11 cellular contexts compared by ENCODE assay signal in genomic region chr17:73064084-73064938, GRCh38. TPM values are rescaled to one million over a fixed set of nuclear protein-coding genes. Genes with fewer than 3 reads are reported as not detected.
DNase-seq lines count a peak whose midpoint lies in the region; ATAC-seq and TF ChIP-seq lines count a peak whose summit lies in the region.
"Had no signal": no experiment of that assay in that cellular context is flagged by ENCODE, and none has a peak within 500 bp of the region (broad histone marks: within the 10 kb centered on the region; RNA-seq: fewer than 3 reads in every experiment).

No MANE protein-coding gene starts in this region.

- peak overlapping the region; percentile 15 for H3K4me2 ChIP-seq in Loucy (ENCODE audit: low read depth, low read length, poor library complexity, severe bottlenecking)

- no peaks in the 10 kb centered on the region for H3K36me3 ChIP-seq in Loucy (ENCODE audit: insufficient read depth, low read length)
- H3K36me3 ChIP-seq: HAP-1 had no signal

- H3K9me3 ChIP-seq in Loucy (ENCODE audit: insufficient read depth, low read depth, low read length) = no peaks in the 10 kb centered on the region
- H3K9me3 ChIP-seq: HAP-1 had no signal

- DNase-seq in CD14-positive monocyte (ENCODE audit: low spot score) (peak; percentile 57), astrocyte of the hippocampus (ENCODE audit: low read depth, low spot score) (peak; percentile 35), myocyte (ENCODE audit: low read depth) (peak; percentile 80), ureter (ENCODE audit: low spot score) (no peak)
- DNase-seq: activated T-cell treated with anti-CD3 and anti-CD28 coated beads, Interleukin-2, amount 50 U/mL, for 48 hours; T-helper 17 cell had no signal

- H3K4me3 ChIP-seq in Loucy (ENCODE audit: low read length, poor library complexity, severe bottlenecking) = no peak overlapping the region
- H3K4me3 ChIP-seq: HAP-1 had no signal

- H3K9me2 ChIP-seq in Loucy (replicated peaks; ENCODE audit: low read depth, low read length) = no peaks in the 10 kb centered on the region

- peaks cover 0 to 1% (median 0%) of the 10 kb centered on the region in 3 donors for H3K27me3 Mint-ChIP-seq in CD14-positive monocyte (ENCODE audit: low read depth in 3 of 3)
- H3K27me3 Mint-ChIP-seq: T-helper 17 cell had no signal

- no peak overlapping the region for H3K9ac ChIP-seq in Loucy (ENCODE audit: low read depth, low read length, poor library complexity, severe bottlenecking)

- peak overlapping the region; percentile 40 to 88 (median 77) for H3K27ac Mint-ChIP-seq in CD14-positive monocyte
- H3K27ac Mint-ChIP-seq: T-helper 17 cell had no signal

- no peak overlapping the region for H3K4me3 Mint-ChIP-seq in CD14-positive monocyte
- H3K4me3 Mint-ChIP-seq: T-helper 17 cell had no signal

- H3K36me3 Mint-ChIP-seq in CD14-positive monocyte = peaks cover 25 to 36% of the 10 kb centered on the region in 2 donors

- no peaks in the 10 kb centered on the region for H3F3A ChIP-seq in Loucy (ENCODE audit: low read depth)

- intact Hi-C loops in CD14-positive monocyte (cut with micrococcal nuclease) = no loop called here

- H3K4me1 Mint-ChIP-seq in CD14-positive monocyte = peaks cover 81% of the 10 kb centered on the region

- H3K79me2 ChIP-seq in Loucy (ENCODE audit: insufficient read depth, low read length) = 0 out of 2 replicates have a peak, but pooled peaks cover 3% of the 10 kb centered on the region

- H4K20me1 ChIP-seq in Loucy (ENCODE audit: insufficient read depth, low read length, poor library complexity, severe bottlenecking) = no peaks in the 10 kb centered on the region

- no peaks in the 10 kb centered on the region for H3K27me3 ChIP-seq in Loucy (ENCODE audit: insufficient read depth, low read length, poor library complexity, severe bottlenecking)

- no peak for ATAC-seq in GM21786 (IDR thresholded peaks at IDR 0.05; ENCODE audit: unreplicated experiment)
- ATAC-seq in HG03108 (IDR thresholded peaks at IDR 0.05; ENCODE audit: unreplicated experiment) = no peak
- ATAC-seq in GM21723 (IDR thresholded peaks at IDR 0.05; ENCODE audit: unreplicated experiment) = no peak
- ATAC-seq: T-helper 17 cell had no signal

- H3K9me3 Mint-ChIP-seq in CD14-positive monocyte = no peaks in the 10 kb centered on the region

- H3K4me1 ChIP-seq in Loucy (ENCODE audit: insufficient read depth, low read length, poor library complexity, severe bottlenecking) = peaks cover 20% of the 10 kb centered on the region
- H3K4me1 ChIP-seq: HAP-1 had no signal

- TF ChIP-seq CTCF in CD14-positive monocyte (IDR thresholded peaks at IDR 0.05) = no peak
- no peak for TF ChIP-seq CTCF in Loucy (conservative IDR thresholded peaks at IDR 0.05; ENCODE audit: low read length)

- no peak overlapping the region for H2AFZ ChIP-seq in Loucy (ENCODE audit: low read length)

RNA-seq across cellular contexts. Expression of gene SLC39A11, which starts 28.2 kb away (rescaled TPM):
- 10 to 100 TPM; 26.6 to 27.9 TPM for polyA plus RNA-seq in CD14-positive monocyte
- total RNA-seq in myocyte (9.1 and 9.4 TPM in 2 replicates), ureter (60.3 TPM)
- 12.3 TPM for polyA plus RNA-seq in myocyte (2012)
